In genomic region chr18:29078272-29078671, GRCh38 we compare ENCODE assay signal across 19 cellular contexts.
"Had no signal": no experiment of that assay in that cellular context is flagged by ENCODE, and none has a peak within 500 bp of the region (broad histone marks: within the 10 kb centered on the region; RNA-seq: fewer than 3 reads in every experiment).

No MANE protein-coding gene starts in this region.

- DNase-seq: activated CD8-positive, alpha-beta memory T cell treated with anti-CD3 and anti-CD28 coated beads, Interleukin-2, amount 50 U/mL, for 48 hours; activated CD8-positive, alpha-beta T cell treated with anti-CD3 and anti-CD28 coated beads for 36 hours; activated naive CD4-positive, alpha-beta T cell treated with Interleukin-2 at 50 U/mL for 16 hours; activated naive CD8-positive, alpha-beta T cell treated with anti-CD3 and anti-CD28 coated beads, Interleukin-2, amount 50 U/mL, for 24 hours; effector CD4-positive, alpha-beta T cell; foreskin melanocyte; islet precursor cell; mesendoderm; stimulated activated CD4-positive, alpha-beta T cell treated with anti-CD3 and anti-CD28 coated beads, Interleukin-2, amount 100 ng/mL, for 48 hours; stimulated activated CD8-positive, alpha-beta memory T cell treated with anti-CD3 and anti-CD28 coated beads, Interleukin-4, amount 100 ng/mL, for 48 hours; upper lobe of right lung had no signal

- H3K4me1 Mint-ChIP-seq: activated naive CD8-positive, alpha-beta T cell treated with anti-CD3 and anti-CD28 coated beads, Interleukin-2, amount 50 U/mL, for 24 hours had no signal

- H3K27me3 ChIP-seq: ascending aorta, heart left ventricle, left lung, pancreas, upper lobe of right lung had no signal

- FAIRE-seq: colon had no signal

- H3K27ac Mint-ChIP-seq: activated CD8-positive, alpha-beta T cell treated with anti-CD3 and anti-CD28 coated beads for 36 hours; activated naive CD8-positive, alpha-beta T cell treated with anti-CD3 and anti-CD28 coated beads, Interleukin-2, amount 50 U/mL, for 24 hours; activated T-helper 1 cell treated with anti-CD3 and anti-CD28 coated beads, Interleukin-12 subunit alpha, Interleukin-12 subunit beta, Interleukin-2, Interleukin-4 antibody, amounts not matched to agents 30 ng/mL and 10 ng/mL and 1 ng/mL, durations not matched to agents 14 hours and 24 hours and 36 hours; stimulated activated naive CD8-positive, alpha-beta T cell treated with anti-CD3 and anti-CD28 coated beads, Interleukin-15, Interleukin-2, amounts not matched to agents 100 ng/mL and 50 ng/mL, for 24 hours had no signal

- H3K27me3 Mint-ChIP-seq: activated CD8-positive, alpha-beta T cell treated with anti-CD3 and anti-CD28 coated beads for 36 hours; activated naive CD8-positive, alpha-beta T cell treated with anti-CD3 and anti-CD28 coated beads, Interleukin-2, amount 50 U/mL, for 24 hours; stimulated activated naive CD8-positive, alpha-beta T cell treated with anti-CD3 and anti-CD28 coated beads, Interleukin-15, Interleukin-2, amounts not matched to agents 100 ng/mL and 50 ng/mL, for 24 hours had no signal

- H3K4me3 ChIP-seq: ascending aorta, heart left ventricle, left lung, pancreas, upper lobe of right lung had no signal

- H3K4me1 ChIP-seq: left lung, pancreas, upper lobe of right lung had no signal

- H3K27ac ChIP-seq: ascending aorta, heart left ventricle, left lung, pancreas, upper lobe of right lung had no signal

- H3K9me3 Mint-ChIP-seq: neural crest cell had no signal

- H3K36me3 ChIP-seq: ascending aorta, heart left ventricle, left lung, pancreas, upper lobe of right lung had no signal

- ATAC-seq: activated CD8-positive, alpha-beta T cell treated with anti-CD3 and anti-CD28 coated beads for 36 hours; activated naive CD8-positive, alpha-beta T cell treated with anti-CD3 and anti-CD28 coated beads, Interleukin-2, amount 50 U/mL, for 24 hours; heart left ventricle; left lung; pancreas; upper lobe of right lung had no signal

- H3K9me3 ChIP-seq: ascending aorta, heart left ventricle, left lung, pancreas, upper lobe of right lung had no signal

- H3K4me3 Mint-ChIP-seq: activated CD8-positive, alpha-beta T cell treated with anti-CD3 and anti-CD28 coated beads for 36 hours; activated naive CD8-positive, alpha-beta T cell treated with anti-CD3 and anti-CD28 coated beads, Interleukin-2, amount 50 U/mL, for 24 hours; activated T-helper 1 cell treated with anti-CD3 and anti-CD28 coated beads, Interleukin-12 subunit alpha, Interleukin-12 subunit beta, Interleukin-2, Interleukin-4 antibody, amounts not matched to agents 30 ng/mL and 10 ng/mL and 1 ng/mL, durations not matched to agents 14 hours and 24 hours and 36 hours; neural crest cell; stimulated activated naive CD8-positive, alpha-beta T cell treated with anti-CD3 and anti-CD28 coated beads, Interleukin-15, Interleukin-2, amounts not matched to agents 100 ng/mL and 50 ng/mL, for 24 hours had no signal
